ENCODE assay signal across 8 cellular contexts in genomic region chr16:24255446-24256352, GRCh38. TPM values are rescaled to one million over a fixed set of nuclear protein-coding genes. Genes with fewer than 3 reads are reported as not detected.
DNase-seq lines count a peak whose midpoint lies in the region; ATAC-seq and TF ChIP-seq lines count a peak whose summit lies in the region.

Gene CACNG3 (plus strand): TSS chr16:24256335. CDS start chr16:24256755, 420 bp downstream.

- peaks cover 45% of the 10 kb centered on the region for H3K27me3 ChIP-seq in smooth muscle cell (ENCODE audit: low read depth)

- peak; percentile 92 for DNase-seq in ELF-1 (ENCODE audit: low read depth, low spot score)
- peak; percentile 46 to 49 for DNase-seq in NOMO-1 (lab: John Stamatoyannopoulos, UW; ENCODE audit: unreplicated experiment in 2 of 2)
- peak; percentile 4 for DNase-seq in activated effector memory CD4-positive, alpha-beta T cell treated with Interleukin-2 at 50 U/mL for 16 hours
- peak; percentile 59 for DNase-seq in left ventricle myocardium superior
- DNase-seq in smooth muscle cell (lab: John Stamatoyannopoulos, UW; ENCODE audit: unreplicated experiment) = peak; percentile 15
- DNase-seq in NCI-H1436 treated with DMSO at 0.1 percent for 48 hours (lab: John Stamatoyannopoulos, UW) = no peak

- no peaks in the 10 kb centered on the region for H3K36me3 ChIP-seq in smooth muscle cell (ENCODE audit: low read depth)

- H3K4me1 ChIP-seq in smooth muscle cell (ENCODE audit: low read depth) = no peaks in the 10 kb centered on the region

- no peaks in the 10 kb centered on the region for H4K20me1 ChIP-seq in smooth muscle cell (ENCODE audit: low read depth)

- H3K4me3 ChIP-seq in smooth muscle cell = no peak within 1 kb of the TSS

- no peaks in the 10 kb centered on the region for H3K79me2 ChIP-seq in smooth muscle cell (ENCODE audit: low read depth)

- H3K4me2 ChIP-seq in smooth muscle cell = no peak within 1 kb of the TSS

- H3K27ac ChIP-seq in smooth muscle cell (ENCODE audit: low read depth) = no peak within 1 kb of the TSS

- H2AFZ ChIP-seq in smooth muscle cell (ENCODE audit: low read depth) = no peak within 1 kb of the TSS

- TF ChIP-seq CTCF in smooth muscle cell (IDR thresholded peaks at IDR 0.05; ENCODE audit: borderline replicate concordance, insufficient read depth, poor library complexity, severe bottlenecking) = no peak

- ATAC-seq in left ventricle myocardium superior (peak; percentile 65), HG03460 (IDR thresholded peaks at IDR 0.05; ENCODE audit: unreplicated experiment) (no peak), GM19395 (IDR thresholded peaks at IDR 0.05; ENCODE audit: unreplicated experiment) (no peak)

- H3K9me3 ChIP-seq in smooth muscle cell (replicated peaks; ENCODE audit: low read depth) = no peaks in the 10 kb centered on the region

- no peaks in the 10 kb centered on the region for H3F3A ChIP-seq in smooth muscle cell (ENCODE audit: low read depth)

- intact Hi-C loops in left ventricle myocardium superior (cut with micrococcal nuclease) = loop anchor here (10.0 kb wide), 1 partner anchor 211 kb away; no protein-coding TSS in a partner anchor

- no peak within 1 kb of the TSS for H3K9ac ChIP-seq in smooth muscle cell (ENCODE audit: low read depth)

- 10% methylated on average over 52 of the region's 55 CpGs for WGBS in smooth muscle cell (ENCODE audit: low lambda C conversion rate)

RNA-seq across cellular contexts. Expression of gene CACNG3, which starts in this region (rescaled TPM):
- not detected for total RNA-seq in left ventricle myocardium superior
- not detected in 2 replicates for total RNA-seq in smooth muscle cell
- polyA plus RNA-seq in smooth muscle cell = not detected in 2 replicates

Comparison
In these comparisons a context has a peak if more than half of its experiments do, and no peak if none do; other contexts are left out.
1. Peak in DNase-seq and ATAC-seq in left ventricle myocardium superior; RNA of the gene not detected or under 1 TPM.
2. Peak in DNase-seq in smooth muscle cell; RNA of the gene not detected or under 1 TPM.